Comparison of ENCODE assay signal across 20 cellular contexts in the genomic region with DNA sequence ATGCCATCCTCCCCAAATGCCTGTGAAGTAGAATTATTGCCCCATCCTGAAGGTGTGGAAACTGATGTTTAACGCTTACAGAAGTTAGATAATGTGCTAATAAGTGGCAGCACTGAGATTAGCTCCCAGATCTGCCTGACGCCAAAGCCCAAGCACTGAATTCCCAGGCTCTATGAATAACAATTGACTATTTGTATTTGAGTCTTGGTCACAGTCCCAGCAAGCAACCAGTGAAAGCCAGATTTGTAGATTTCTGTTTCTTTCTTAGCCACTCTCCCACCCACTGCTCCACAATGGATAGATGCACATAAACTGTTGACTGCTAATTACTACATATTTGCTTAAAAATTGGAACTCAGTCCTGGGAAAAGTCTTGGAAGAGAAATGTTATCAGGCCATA. TPM values are rescaled to one million over a fixed set of nuclear protein-coding genes. Genes with fewer than 3 reads are reported as not detected.
DNase-seq lines count a peak whose midpoint lies in the region; ATAC-seq lines count a peak whose summit lies in the region.
"Had no signal": no experiment of that assay in that cellular context is flagged by ENCODE, and none has a peak within 500 bp of the region (broad histone marks: within the 10 kb centered on the region; RNA-seq: fewer than 3 reads in every experiment).

No MANE protein-coding gene starts in this region.

- in situ Hi-C loops in SK-MEL-5 (cut with HindIII; ENCODE audit: low pct_unique_long_range_greater_than_20kb, low sequenced_read_pairs) = no loop called here

- ATAC-seq in GM18498 (IDR thresholded peaks at IDR 0.05; ENCODE audit: unreplicated experiment) (no peak), HG03139 (IDR thresholded peaks at IDR 0.05; ENCODE audit: unreplicated experiment) (no peak)
- ATAC-seq: activated T-cell treated with anti-CD3 and anti-CD28 coated beads, Interleukin-2, amount 50 U/mL, for 72 hours; HCT116; lower lobe of right lung had no signal

- DNase-seq in C1 segment of cervical spinal cord (lab: John Stamatoyannopoulos, UW) (peak in 9 of 14 donors; percentile 21 to 47 (median 36)), SK-MEL-5 (ENCODE audit: low read depth, low spot score) (peak; percentile 30), globus pallidus (ENCODE audit: low spot score) (peak; percentile 95), nucleus accumbens (lab: John Stamatoyannopoulos, UW) (peak in 37 of 56 donors; percentile 5 to 69 (median 42)), ureter (ENCODE audit: low spot score) (no peak), retina (no peak)
- DNase-seq: activated CD4-positive, alpha-beta T cell treated with anti-CD3 and anti-CD28 coated beads, Interleukin-2, amount 10 ng/mL, durations not matched to agents 24 days and 14 days; activated naive CD4-positive, alpha-beta T cell treated with anti-CD3 and anti-CD28 coated beads, Interleukin-2, amount 10 ng/mL, durations not matched to agents 7 days and 5 days; activated T-cell treated with anti-CD3 and anti-CD28 coated beads, Interleukin-2, amount 50 U/mL, for 72 hours; central memory CD4-positive, alpha-beta T cell; lower lobe of right lung; NCI-H1105 treated with DMSO at 0.1 percent for 48 hours had no signal

RNA-seq across cellular contexts. Expression of a gene that starts 34.4 kb away (rescaled TPM):
- not detected in 2 replicates for total RNA-seq in SK-MEL-5 (2014; rRNA removed; shearing (Covaris generic))
- not detected in 2 replicates for polyA plus RNA-seq in SK-MEL-5 (2015; cell fraction: cytosol; rRNA removed)
- not detected in 2 replicates for polyA plus RNA-seq in SK-MEL-5 (2015; cell fraction: nucleus; rRNA removed)
- total RNA-seq in ureter = not detected
- total RNA-seq: activated CD4-positive, alpha-beta T cell treated with anti-CD3 and anti-CD28 coated beads, Interleukin-2, amount 10 ng/mL, durations not matched to agents 24 days and 14 days; activated T-cell treated with anti-CD3 and anti-CD28 coated beads, Interleukin-2, amount 50 U/mL, for 72 hours; fibroblast of villous mesenchyme; lower lobe of right lung; MCF 10A; OCI-LY7; thoracic aorta had no signal
- polyA plus RNA-seq: AG04450 had no signal

Comparison
In these comparisons a context has a peak if more than half of its experiments do, and no peak if none do; other contexts are left out.
1. DNase-seq: peak in C1 segment of cervical spinal cord (9 of 14), SK-MEL-5 (single experiment), globus pallidus (single experiment) and nucleus accumbens (37 of 56); none in ureter (single experiment) and retina (single experiment).